ENCODE assay signal across 8 cellular contexts in genomic region chr1:79052829-79053449, GRCh38. TPM values are rescaled to one million over a fixed set of nuclear protein-coding genes. Genes with fewer than 3 reads are reported as not detected.
A peak's percentile ranks its signal among the peaks of the same experiment; 100 is the strongest.
DNase-seq lines count a peak whose midpoint lies in the region; ATAC-seq and TF ChIP-seq lines count a peak whose summit lies in the region.

No MANE protein-coding gene starts in this region.

- no peaks in the 10 kb centered on the region for H3K27me3 Mint-ChIP-seq in stimulated activated naive CD8-positive, alpha-beta T cell treated with anti-CD3 and anti-CD28 coated beads, Interleukin-15, Interleukin-2, amounts not matched to agents 100 ng/mL and 50 ng/mL, for 24 hours
- no peaks in the 10 kb centered on the region for H3K27me3 Mint-ChIP-seq in activated T-helper 1 cell treated with anti-CD3 and anti-CD28 coated beads, Interleukin-12 subunit alpha, Interleukin-12 subunit beta, Interleukin-2, Interleukin-4 antibody, amounts not matched to agents 30 ng/mL and 10 ng/mL and 1 ng/mL, durations not matched to agents 14 hours and 24 hours and 36 hours (ENCODE audit: insufficient read depth)
- no peaks in the 10 kb centered on the region for H3K27me3 Mint-ChIP-seq in glutamatergic neuron (ENCODE audit: unreplicated experiment)

- peak overlapping the region; percentile 75 for H3K4me3 Mint-ChIP-seq in stimulated activated naive CD8-positive, alpha-beta T cell treated with anti-CD3 and anti-CD28 coated beads, Interleukin-15, Interleukin-2, amounts not matched to agents 100 ng/mL and 50 ng/mL, for 24 hours
- peak overlapping the region; percentile 50 for H3K4me3 Mint-ChIP-seq in activated T-helper 1 cell treated with anti-CD3 and anti-CD28 coated beads, Interleukin-12 subunit alpha, Interleukin-12 subunit beta, Interleukin-2, Interleukin-4 antibody, amounts not matched to agents 30 ng/mL and 10 ng/mL and 1 ng/mL, durations not matched to agents 14 hours and 24 hours and 36 hours
- no peak overlapping the region for H3K4me3 Mint-ChIP-seq in glutamatergic neuron (ENCODE audit: unreplicated experiment)

- DNase-seq in stimulated activated naive CD8-positive, alpha-beta T cell treated with anti-CD3 and anti-CD28 coated beads, Interleukin-15, Interleukin-2, amounts not matched to agents 100 U/mL and 50 U/mL, for 24 hours: no peak
- DNase-seq in activated T-helper 1 cell treated with anti-CD3 and anti-CD28 coated beads, Interleukin-12 subunit alpha, Interleukin-12 subunit beta, Interleukin-2, Interleukin-4 antibody, amounts not matched to agents 30 ng/mL and 10 ng/mL and 1 ng/mL, durations not matched to agents 14 hours and 24 hours and 36 hours (ENCODE audit: low spot score): no peak
- no peak for DNase-seq in foreskin melanocyte
- DNase-seq in glutamatergic neuron: no peak
- no peak for DNase-seq in HUDEP-2 (lab: John Stamatoyannopoulos, UW; ENCODE audit: unreplicated experiment in 76 of 76)
- DNase-seq in activated effector memory CD4-positive, alpha-beta T cell treated with Interleukin-2 at 50 U/mL for 16 hours: no peak

- intact Hi-C loops in activated T-helper 1 cell treated with anti-CD3 and anti-CD28 coated beads, Interleukin-12 subunit alpha, Interleukin-12 subunit beta, Interleukin-2, Interleukin-4 antibody, amounts not matched to agents 30 ng/mL and 10 ng/mL and 1 ng/mL, durations not matched to agents 14 hours and 24 hours and 36 hours (cut with micrococcal nuclease): no loop called here

- no peak for ATAC-seq in stimulated activated naive CD8-positive, alpha-beta T cell treated with anti-CD3 and anti-CD28 coated beads, Interleukin-15, Interleukin-2, amounts not matched to agents 100 U/mL and 50 U/mL, for 24 hours
- peak; percentile 100 for ATAC-seq in HG03060 (IDR thresholded peaks at IDR 0.05; ENCODE audit: low read depth, unreplicated experiment)

- H3K9me3 Mint-ChIP-seq in stimulated activated naive CD8-positive, alpha-beta T cell treated with anti-CD3 and anti-CD28 coated beads, Interleukin-15, Interleukin-2, amounts not matched to agents 100 ng/mL and 50 ng/mL, for 24 hours: peaks cover 8% of the 10 kb centered on the region
- H3K9me3 Mint-ChIP-seq in activated T-helper 1 cell treated with anti-CD3 and anti-CD28 coated beads, Interleukin-12 subunit alpha, Interleukin-12 subunit beta, Interleukin-2, Interleukin-4 antibody, amounts not matched to agents 30 ng/mL and 10 ng/mL and 1 ng/mL, durations not matched to agents 14 hours and 24 hours and 36 hours: peaks cover 11% of the 10 kb centered on the region
- H3K9me3 Mint-ChIP-seq in glutamatergic neuron (ENCODE audit: unreplicated experiment): no peaks in the 10 kb centered on the region

- H3K36me3 Mint-ChIP-seq in stimulated activated naive CD8-positive, alpha-beta T cell treated with anti-CD3 and anti-CD28 coated beads, Interleukin-15, Interleukin-2, amounts not matched to agents 100 ng/mL and 50 ng/mL, for 24 hours (ENCODE audit: low read depth): peaks cover 3% of the 10 kb centered on the region
- H3K36me3 Mint-ChIP-seq in activated T-helper 1 cell treated with anti-CD3 and anti-CD28 coated beads, Interleukin-12 subunit alpha, Interleukin-12 subunit beta, Interleukin-2, Interleukin-4 antibody, amounts not matched to agents 30 ng/mL and 10 ng/mL and 1 ng/mL, durations not matched to agents 14 hours and 24 hours and 36 hours (ENCODE audit: low read depth): no peaks in the 10 kb centered on the region
- peaks cover 5% of the 10 kb centered on the region for H3K36me3 Mint-ChIP-seq in glutamatergic neuron (ENCODE audit: unreplicated experiment)

- no peak overlapping the region for H3K27ac Mint-ChIP-seq in stimulated activated naive CD8-positive, alpha-beta T cell treated with anti-CD3 and anti-CD28 coated beads, Interleukin-15, Interleukin-2, amounts not matched to agents 100 ng/mL and 50 ng/mL, for 24 hours
- peak overlapping the region; percentile 73 for H3K27ac Mint-ChIP-seq in activated T-helper 1 cell treated with anti-CD3 and anti-CD28 coated beads, Interleukin-12 subunit alpha, Interleukin-12 subunit beta, Interleukin-2, Interleukin-4 antibody, amounts not matched to agents 30 ng/mL and 10 ng/mL and 1 ng/mL, durations not matched to agents 14 hours and 24 hours and 36 hours
- no peak overlapping the region for H3K27ac Mint-ChIP-seq in glutamatergic neuron (ENCODE audit: unreplicated experiment)

- no peak for TF ChIP-seq CTCF in glutamatergic neuron (IDR thresholded peaks at IDR 0.05; ENCODE audit: partially characterized antibody, unreplicated experiment)

- peaks cover 9% of the 10 kb centered on the region for H3K4me1 Mint-ChIP-seq in stimulated activated naive CD8-positive, alpha-beta T cell treated with anti-CD3 and anti-CD28 coated beads, Interleukin-15, Interleukin-2, amounts not matched to agents 100 ng/mL and 50 ng/mL, for 24 hours (ENCODE audit: low read depth)
- H3K4me1 Mint-ChIP-seq in activated T-helper 1 cell treated with anti-CD3 and anti-CD28 coated beads, Interleukin-12 subunit alpha, Interleukin-12 subunit beta, Interleukin-2, Interleukin-4 antibody, amounts not matched to agents 30 ng/mL and 10 ng/mL and 1 ng/mL, durations not matched to agents 14 hours and 24 hours and 36 hours (ENCODE audit: low read depth): peaks cover 9% of the 10 kb centered on the region
- H3K4me1 Mint-ChIP-seq in glutamatergic neuron (ENCODE audit: low read depth, unreplicated experiment): no peaks in the 10 kb centered on the region

RNA-seq across cellular contexts. Expression of gene ADGRL4, which starts 46.4 kb away (rescaled TPM):
- total RNA-seq in activated T-helper 1 cell treated with anti-CD3 and anti-CD28 coated beads, Interleukin-12 subunit alpha, Interleukin-12 subunit beta, Interleukin-2, Interleukin-4 antibody, amounts not matched to agents 30 ng/mL and 10 ng/mL and 1 ng/mL, durations not matched to agents 14 hours and 24 hours and 36 hours: not detected in 2 replicates
- not detected for total RNA-seq in glutamatergic neuron (ENCODE audit: unreplicated experiment)
